Comparison of ENCODE assay signal across 14 cellular contexts in genomic region chr5:151750121-151750520, GRCh38. TPM values are rescaled to one million over a fixed set of nuclear protein-coding genes. Genes with fewer than 3 reads are reported as not detected.
DNase-seq lines count a peak whose midpoint lies in the region; ATAC-seq and TF ChIP-seq lines count a peak whose summit lies in the region.
"Had no signal": no experiment of that assay in that cellular context is flagged by ENCODE, and none has a peak within 500 bp of the region (broad histone marks: within the 10 kb centered on the region; RNA-seq: fewer than 3 reads in every experiment).

No MANE protein-coding gene starts in this region.

- H3K9ac ChIP-seq in OCI-LY3 (ENCODE audit: low read length), result peak overlapping the region; percentile 73

- TF ChIP-seq EP300 in sigmoid colon (IDR thresholded peaks at IDR 0.05), result no peak

- H3K4me1 Mint-ChIP-seq in CD4-positive, alpha-beta memory T cell, result peaks cover 29 to 67% (median 43%) of the 10 kb centered on the region in 4 donors
- H3K4me1 Mint-ChIP-seq in central memory CD8-positive, alpha-beta T cell, result peaks cover 23% of the 10 kb centered on the region
- H3K4me1 Mint-ChIP-seq in MCF 10A (ENCODE audit: insufficient read depth, unreplicated experiment), result peaks cover 16% of the 10 kb centered on the region

- no TSS peak for BruUV-seq in MCF 10A (replicated peaks; lab: Mats Ljungman, UMichigan)

- no peak for ATAC-seq in central memory CD8-positive, alpha-beta T cell (replicated peaks; ENCODE audit: extremely low read depth, poor library complexity, severe bottlenecking)
- no peak for ATAC-seq in HG02840 (IDR thresholded peaks at IDR 0.05; ENCODE audit: low FRiP score, unreplicated experiment)
- ATAC-seq: CD8-positive, alpha-beta T cell had no signal

- intact Hi-C loops in CD4-positive, alpha-beta memory T cell (cut with micrococcal nuclease), result loop anchor here (10.0 kb wide), 1 partner anchor 395 kb away; no protein-coding TSS in a partner anchor
- intact Hi-C loops in sigmoid colon (cut with DNase I), result no loop called here
- intact Hi-C loops in MCF 10A (cut with micrococcal nuclease), result no loop called here

- peaks cover 2% of the 10 kb centered on the region for H3K36me3 ChIP-seq in CD4-positive, alpha-beta memory T cell (ENCODE audit: insufficient read depth, low read length)
- peaks cover 9% of the 10 kb centered on the region for H3K36me3 ChIP-seq in OCI-LY3 (replicated peaks; ENCODE audit: low read depth, low read length)
- H3K36me3 ChIP-seq in sigmoid colon, result peaks cover 0 to 26% (median 0%) of the 10 kb centered on the region in 4 donors
- H3K36me3 ChIP-seq: ovary had no signal

- TF ChIP-seq CTCF in OCI-LY3 (IDR thresholded peaks at IDR 0.05; ENCODE audit: low read depth, low read length), result no peak
- no peak for TF ChIP-seq CTCF in sigmoid colon (IDR thresholded peaks at IDR 0.05)
- TF ChIP-seq CTCF in MCF 10A (IDR thresholded peaks at IDR 0.05; ENCODE audit: unreplicated experiment), result no peak

- no peak for DNase-seq in CD4-positive, alpha-beta memory T cell
- no peak for DNase-seq in central memory CD8-positive, alpha-beta T cell (ENCODE audit: low spot score in 2 of 2)
- no peak for DNase-seq in sigmoid colon
- DNase-seq in MCF 10A (ENCODE audit: unreplicated experiment), result no peak
- no peak for DNase-seq in NOMO-1 treated with dmso at 0.1 percent for 144 hours (lab: John Stamatoyannopoulos, UW; ENCODE audit: unreplicated experiment)
- DNase-seq in superior temporal gyrus (ENCODE audit: extremely low spot score), result no peak
- DNase-seq: glutamatergic neuron; Karpas-422; NCI-H2081; ovary; stimulated activated naive CD4-positive, alpha-beta T cell had no signal

- H3K4me3 ChIP-seq in CD4-positive, alpha-beta memory T cell (ENCODE audit: low read length in 2 of 2), result no peak overlapping the region
- H3K4me3 ChIP-seq in OCI-LY3 (ENCODE audit: low read length), result peak overlapping the region; percentile 70
- H3K4me3 ChIP-seq in sigmoid colon, result no peak overlapping the region
- H3K4me3 ChIP-seq: ovary had no signal

- H4K20me1 ChIP-seq in OCI-LY3 (ENCODE audit: insufficient read depth, low read length), result no peaks in the 10 kb centered on the region

- POLR2A ChIA-PET in CD4-positive, alpha-beta memory T cell (lab: Charles Lee; ENCODE audit: partially characterized antibody), result interaction anchor here (0.8 to 7.3 kb wide), 2 partner anchors 8 to 22 kb away, joined by 3 to 56 read pairs; partner anchors contain the start of genes ATOX1 and G3BP1
- POLR2A ChIA-PET in MCF 10A (lab: Yijun Ruan, JAX), result interaction anchor here (3.4 to 4.7 kb wide), 2 partner anchors 8 to 22 kb away, joined by 12 to 78 read pairs; partner anchors contain the start of genes ATOX1 and G3BP1

- H3K27me3 Mint-ChIP-seq in CD4-positive, alpha-beta memory T cell, result no peaks in the 10 kb centered on the region
- H3K27me3 Mint-ChIP-seq in central memory CD8-positive, alpha-beta T cell, result no peaks in the 10 kb centered on the region
- no peaks in the 10 kb centered on the region for H3K27me3 Mint-ChIP-seq in MCF 10A (ENCODE audit: insufficient read depth, unreplicated experiment)

- 93% methylated on average over 4 of the region's 4 CpGs for WGBS in sigmoid colon, 2 donors

- H3K4me3 Mint-ChIP-seq in CD4-positive, alpha-beta memory T cell, result peak overlapping the region in 4 of 8 donors; percentile 39 to 75 (median 54)
- H3K4me3 Mint-ChIP-seq in central memory CD8-positive, alpha-beta T cell, result no peak overlapping the region
- no peak overlapping the region for H3K4me3 Mint-ChIP-seq in MCF 10A (ENCODE audit: unreplicated experiment)
- H3K4me3 Mint-ChIP-seq: CD8-positive, alpha-beta T cell had no signal

- no peaks in the 10 kb centered on the region for H3K27me3 ChIP-seq in CD4-positive, alpha-beta memory T cell (ENCODE audit: insufficient read depth, low read length)
- H3K27me3 ChIP-seq in OCI-LY3 (ENCODE audit: low read depth, low read length), result no peaks in the 10 kb centered on the region
- no peaks in the 10 kb centered on the region for H3K27me3 ChIP-seq in sigmoid colon
- H3K27me3 ChIP-seq: ovary had no signal

- no peak for TF ChIP-seq POLR2A in sigmoid colon (IDR thresholded peaks at IDR 0.05)

- no peaks in the 10 kb centered on the region for H3K9me3 Mint-ChIP-seq in CD4-positive, alpha-beta memory T cell
- no peaks in the 10 kb centered on the region for H3K9me3 Mint-ChIP-seq in central memory CD8-positive, alpha-beta T cell
- H3K9me3 Mint-ChIP-seq in MCF 10A (ENCODE audit: unreplicated experiment), result no peaks in the 10 kb centered on the region
- H3K9me3 Mint-ChIP-seq: CD8-positive, alpha-beta T cell had no signal

- peak overlapping the region; percentile 46 for H3K27ac ChIP-seq in CD4-positive, alpha-beta memory T cell (ENCODE audit: low read depth, low read length)
- H3K27ac ChIP-seq in OCI-LY3 (ENCODE audit: low read length), result peak overlapping the region; percentile 86
- H3K27ac ChIP-seq in sigmoid colon, result peak overlapping the region; percentile 19 to 59 (median 44)
- H3K27ac ChIP-seq: ovary had no signal

- CTCF ChIA-PET in CD4-positive, alpha-beta memory T cell (lab: Charles Lee; ENCODE audit: partially characterized antibody), result interaction anchor here (1.5 to 2.3 kb wide), 2 partner anchors 10 to 91 kb away, joined by 5 to 14 read pairs; no protein-coding TSS in a partner anchor
- CTCF ChIA-PET in MCF 10A (lab: Yijun Ruan, JAX), result interaction anchor here (0.6 to 12.7 kb wide), 10 partner anchors 10 to 697 kb away, joined by 3 to 159 read pairs (median 4); partner anchors contain the start of gene SLC36A1

- peaks cover 41% of the 10 kb centered on the region for H3K4me1 ChIP-seq in CD4-positive, alpha-beta memory T cell (ENCODE audit: insufficient read depth, low read length)
- H3K4me1 ChIP-seq in OCI-LY3 (ENCODE audit: low read length), result peaks cover 25% of the 10 kb centered on the region
- peaks cover 0 to 27% (median 23%) of the 10 kb centered on the region in 4 donors for H3K4me1 ChIP-seq in sigmoid colon

- H3K9me3 ChIP-seq in CD4-positive, alpha-beta memory T cell (ENCODE audit: control insufficient read depth in 1 of 2, low read length in 2 of 2), result no peaks in the 10 kb centered on the region
- H3K9me3 ChIP-seq in OCI-LY3 (ENCODE audit: insufficient read depth, low read length), result no peaks in the 10 kb centered on the region
- no peaks in the 10 kb centered on the region for H3K9me3 ChIP-seq in sigmoid colon
- H3K9me3 ChIP-seq: ovary had no signal

- H3K36me3 Mint-ChIP-seq in CD4-positive, alpha-beta memory T cell, result peaks cover 12 to 32% of the 10 kb centered on the region in 2 donors
- H3K36me3 Mint-ChIP-seq in central memory CD8-positive, alpha-beta T cell (ENCODE audit: insufficient read depth), result peaks cover 10% of the 10 kb centered on the region
- H3K36me3 Mint-ChIP-seq in MCF 10A (ENCODE audit: insufficient read depth, unreplicated experiment), result peaks cover 19% of the 10 kb centered on the region

- peaks cover 11% of the 10 kb centered on the region for H3K79me2 ChIP-seq in OCI-LY3 (ENCODE audit: low read length)

- H3K27ac Mint-ChIP-seq in CD4-positive, alpha-beta memory T cell, result peak overlapping the region; percentile 87 to 94 (median 90)
- peak overlapping the region; percentile 29 for H3K27ac Mint-ChIP-seq in central memory CD8-positive, alpha-beta T cell (ENCODE audit: low read depth)
- no peak overlapping the region for H3K27ac Mint-ChIP-seq in MCF 10A (ENCODE audit: low read depth, unreplicated experiment)
- H3K27ac Mint-ChIP-seq: CD8-positive, alpha-beta T cell had no signal

- no peak overlapping the region for H2AFZ ChIP-seq in OCI-LY3 (ENCODE audit: low read depth, low read length)

- peak overlapping the region; percentile 93 for H3K4me2 ChIP-seq in OCI-LY3 (ENCODE audit: low read length)

RNA-seq across cellular contexts. Expression of gene ATOX1, which starts 8.3 kb away (rescaled TPM):
- 10 to 100 TPM; 28.2 to 31.0 TPM for total RNA-seq in CD4-positive, alpha-beta memory T cell
- polyA plus RNA-seq in CD4-positive, alpha-beta memory T cell, result 10 to 100 TPM; 42.8 to 64.5 TPM
- 100 to 1,000 TPM in 1 of 4 donors, 10 to 100 TPM in 3; 62.0 to 130 (median 80.4) TPM for total RNA-seq in sigmoid colon
- 100 to 1,000 TPM; 157 to 205 (median 162) TPM for polyA plus RNA-seq in sigmoid colon
- total RNA-seq in MCF 10A (2022), result 155 and 168 TPM in 2 replicates

RNA-seq across cellular contexts. Expression of gene G3BP1, which starts 21.6 kb away (rescaled TPM):
- total RNA-seq in CD4-positive, alpha-beta memory T cell, result 100 to 1,000 TPM; 189 to 193 TPM
- 100 to 1,000 TPM; 178 to 188 TPM for polyA plus RNA-seq in CD4-positive, alpha-beta memory T cell
- 100 to 1,000 TPM in 1 of 4 donors, 10 to 100 TPM in 3; 68.5 to 158 (median 72.2) TPM for total RNA-seq in sigmoid colon
- 10 to 100 TPM; 16.8 to 41.4 (median 25.9) TPM for polyA plus RNA-seq in sigmoid colon
- 279 and 282 TPM in 2 replicates for total RNA-seq in MCF 10A (2022)
